ENCODE assay signal across 14 cellular contexts in the genomic region with DNA sequence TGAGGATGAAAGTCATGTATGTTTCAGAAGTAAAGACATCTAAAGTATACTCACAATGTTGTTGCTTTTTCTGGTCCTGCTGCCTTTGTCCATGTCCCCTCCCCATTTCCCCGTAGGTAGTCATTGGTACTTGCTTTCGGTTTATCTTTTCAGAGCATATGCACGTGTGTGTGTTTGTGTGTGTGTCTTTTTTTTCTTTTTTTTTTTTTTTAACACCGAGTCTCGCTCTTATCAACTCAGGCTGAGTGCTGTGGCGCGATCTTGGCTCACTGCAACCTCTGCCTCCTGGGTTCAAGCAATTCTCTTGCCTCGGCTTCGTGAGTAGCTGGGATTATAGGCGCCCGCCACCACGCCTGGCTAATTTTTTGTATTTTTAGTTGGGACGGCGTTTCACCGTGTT. TPM values are rescaled to one million over a fixed set of nuclear protein-coding genes. Genes with fewer than 3 reads are reported as not detected.
"Had no signal": no experiment of that assay in that cellular context is flagged by ENCODE, and none has a peak within 500 bp of the region (broad histone marks: within the 10 kb centered on the region; RNA-seq: fewer than 3 reads in every experiment).

No MANE protein-coding gene starts in this region.

RNA-seq across cellular contexts. Expression of a gene that starts 57.4 kb away (rescaled TPM):
- total RNA-seq: activated B cell treated with CpG ODN at 0.5 μM for 24 hours; activated CD4-positive, alpha-beta memory T cell treated with anti-CD3 and anti-CD28 coated beads for 36 hours; activated CD4-positive, alpha-beta memory T cell treated with anti-CD3 and anti-CD28 coated beads, Interleukin-2, amount 10 ng/mL, durations not matched to agents 7 days and 5 days; activated CD4-positive, alpha-beta T cell treated with anti-CD3 and anti-CD28 coated beads for 36 hours; activated CD4-positive, alpha-beta T cell treated with anti-CD3 and anti-CD28 coated beads, Interleukin-2, amount 10 ng/mL, durations not matched to agents 24 days and 14 days; activated CD4-positive, alpha-beta T cell treated with anti-CD3 and anti-CD28 coated beads, Interleukin-2, amount 10 ng/mL, durations not matched to agents 7 days and 5 days; activated CD8-positive, alpha-beta memory T cell treated with anti-CD3 and anti-CD28 coated beads for 36 hours; activated CD8-positive, alpha-beta memory T cell treated with anti-CD3 and anti-CD28 coated beads, Interleukin-2, amount 10 ng/mL, durations not matched to agents 7 days and 5 days; activated CD8-positive, alpha-beta T cell treated with anti-CD3 and anti-CD28 coated beads for 36 hours; activated CD8-positive, alpha-beta T cell treated with anti-CD3 and anti-CD28 coated beads, Interleukin-2, amount 10 ng/mL, durations not matched to agents 7 days and 5 days; T-helper 1 cell treated with Interleukin-12 subunit alpha and Interleukin-12 subunit beta and Interleukin-4 antibody, amounts not matched to agents 30 ng/mL and 1 ng/mL, for 36 hours; T-helper 17 cell; T-helper 2 cell treated with Interferon-gamma antibody and Interleukin-4, amounts not matched to agents 100 ng/mL and 5 ng/mL, for 36 hours; WTC11 had no signal
